12 cellular contexts compared by ENCODE assay signal in the genomic region with DNA sequence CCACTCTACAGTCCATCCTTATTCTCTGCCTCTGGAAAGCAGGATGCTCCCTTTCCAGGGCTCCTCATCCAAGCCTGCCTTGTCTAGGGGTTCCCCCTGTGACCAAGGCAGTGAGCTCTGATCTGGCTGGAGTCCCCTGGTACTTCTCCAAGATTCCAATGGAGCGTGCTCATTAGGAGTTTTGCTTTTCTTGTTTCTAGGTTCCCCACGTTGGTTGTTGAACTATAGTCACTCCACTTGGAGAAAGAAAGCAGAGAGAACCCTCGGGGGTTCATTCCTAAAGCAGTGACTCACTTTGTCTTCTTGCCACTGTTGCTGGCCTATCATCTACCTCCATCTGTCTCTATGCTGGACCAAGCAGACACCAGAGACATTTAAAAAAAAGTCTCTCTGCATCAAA.
DNase-seq lines count a peak whose midpoint lies in the region; ATAC-seq and TF ChIP-seq lines count a peak whose summit lies in the region.
"Had no signal": no experiment of that assay in that cellular context is flagged by ENCODE, and none has a peak within 500 bp of the region (broad histone marks: within the 10 kb centered on the region; RNA-seq: fewer than 3 reads in every experiment).

No MANE protein-coding gene starts in this region.

- TF ChIP-seq CTCF in heart left ventricle (IDR thresholded peaks at IDR 0.05) (no peak), sigmoid colon (IDR thresholded peaks at IDR 0.05) (no peak), GM23338 (conservative IDR thresholded peaks at IDR 0.05; ENCODE audit: low read depth in 2 of 2) (no peak), progenitor cell of endocrine pancreas (IDR thresholded peaks at IDR 0.05; ENCODE audit: unreplicated experiment) (no peak)

- H3K27me3 ChIP-seq in adipocyte (replicated peaks; ENCODE audit: control insufficient read depth, insufficient read depth, low read length) (peaks cover 62% of the 10 kb centered on the region), heart left ventricle (peaks cover 0 to 3% (median 0%) of the 10 kb centered on the region in 9 donors), sigmoid colon (no peaks in the 10 kb centered on the region), GM23338 (ENCODE audit: insufficient read depth) (no peaks in the 10 kb centered on the region)

- H3F3A ChIP-seq in GM23338 (replicated peaks; ENCODE audit: low read depth) = no peaks in the 10 kb centered on the region

- H2AFZ ChIP-seq in GM23338 = no peak overlapping the region; the same call in 1 of the 2 replicates

- no peaks in the 10 kb centered on the region for H4K20me1 ChIP-seq in GM23338 (replicated peaks; ENCODE audit: insufficient read depth)

- no peak for TF ChIP-seq EP300 in sigmoid colon (IDR thresholded peaks at IDR 0.05)

- H3K4me1 ChIP-seq in adipocyte (ENCODE audit: control insufficient read depth, insufficient read depth, low read length) (peaks cover 13% of the 10 kb centered on the region), heart left ventricle (peaks cover 0 to 7% (median 0%) of the 10 kb centered on the region in 12 donors), sigmoid colon (peaks cover 0 to 20% (median 13%) of the 10 kb centered on the region in 4 donors), GM23338 (ENCODE audit: insufficient read depth) (no peaks in the 10 kb centered on the region)

- H3K9me3 Mint-ChIP-seq in GM23338 (no peaks in the 10 kb centered on the region), progenitor cell of endocrine pancreas (ENCODE audit: low read depth) (no peaks in the 10 kb centered on the region)

- no peaks in the 10 kb centered on the region for H3K79me2 ChIP-seq in GM23338 (replicated peaks; ENCODE audit: insufficient read depth)

- peak; percentile 56 to 87 (median 66) for ATAC-seq in heart left ventricle
- ATAC-seq in GM23338 = no peak
- ATAC-seq in HG03565 (IDR thresholded peaks at IDR 0.05; ENCODE audit: unreplicated experiment) = no peak
- ATAC-seq: Panc1 had no signal

- no peak overlapping the region for H3K9ac ChIP-seq in adipocyte (ENCODE audit: low read length)

- H3K27ac Mint-ChIP-seq in GM23338 = no peak overlapping the region
- no peak overlapping the region for H3K27ac Mint-ChIP-seq in progenitor cell of endocrine pancreas

- H3K9me3 ChIP-seq in adipocyte (ENCODE audit: control insufficient read depth, low read length) (no peaks in the 10 kb centered on the region), heart left ventricle (no peaks in the 10 kb centered on the region), sigmoid colon (no peaks in the 10 kb centered on the region)

- no peaks in the 10 kb centered on the region for H3K36me3 ChIP-seq in adipocyte (ENCODE audit: control insufficient read depth, insufficient read depth, low read length, severe bottlenecking)
- H3K36me3 ChIP-seq in heart left ventricle = no peaks in the 10 kb centered on the region
- H3K36me3 ChIP-seq in sigmoid colon = no peaks in the 10 kb centered on the region
- H3K36me3 ChIP-seq in GM23338 (ENCODE audit: insufficient read depth) = no peaks in the 10 kb centered on the region

- TF ChIP-seq POLR2A in heart left ventricle (IDR thresholded peaks at IDR 0.05) = no peak
- TF ChIP-seq POLR2A in sigmoid colon (IDR thresholded peaks at IDR 0.05) = no peak

- H3K27ac ChIP-seq in heart left ventricle = no peak overlapping the region
- H3K27ac ChIP-seq in sigmoid colon = peak overlapping the region; percentile 30 to 56 (median 34)
- no peak overlapping the region for H3K27ac ChIP-seq in GM23338 (ENCODE audit: low read depth)

- intact Hi-C loops in heart left ventricle (cut with DNase I) (no loop called here), sigmoid colon (cut with DNase I) (loop anchor here (10.0 kb wide), 1 partner anchor 190 kb away; the partner anchor contains the start of gene TLE4)

- no peaks in the 10 kb centered on the region for H3K27me3 Mint-ChIP-seq in GM23338 (ENCODE audit: insufficient read depth, low read depth, poor library complexity)
- H3K27me3 Mint-ChIP-seq in progenitor cell of endocrine pancreas = peaks cover 45% of the 10 kb centered on the region

- DNase-seq in ELR (ENCODE audit: low read depth) (peak; percentile 94), adipocyte (ENCODE audit: low read depth) (peak; percentile 93), heart left ventricle (peak in 3 of 5 donors; percentile 13 to 42 (median 30)), sigmoid colon (peak; percentile 76), GM23338 (ENCODE audit: low spot score) (no peak), NCI-H510A treated with DMSO at 0.1 percent for 48 hours (lab: John Stamatoyannopoulos, UW) (no peak), progenitor cell of endocrine pancreas (ENCODE audit: low spot score, unreplicated experiment) (no peak)
- DNase-seq: activated CD4-positive, alpha-beta T cell treated with anti-CD3 and anti-CD28 coated beads, Interleukin-2, amount 50 U/mL, for 48 hours; DND-41; MM.1S had no signal

- H3K4me3 ChIP-seq in adipocyte (ENCODE audit: low read length) = peak overlapping the region; percentile 13
- no peak overlapping the region for H3K4me3 ChIP-seq in heart left ventricle
- H3K4me3 ChIP-seq in sigmoid colon = no peak overlapping the region
- no peak overlapping the region for H3K4me3 ChIP-seq in GM23338

- H3K4me1 Mint-ChIP-seq in GM23338 (peaks cover 5% of the 10 kb centered on the region; the same call in 1 of the 3 replicates), progenitor cell of endocrine pancreas (ENCODE audit: low read depth) (peaks cover 13% of the 10 kb centered on the region)

- H3K9me2 ChIP-seq in GM23338 (ENCODE audit: insufficient read depth) = peaks cover 13% of the 10 kb centered on the region; the same call in 1 of the 2 replicates

- 19 to 25% (median 24%) methylated on average over 3 of the region's 3 CpGs for WGBS in heart left ventricle, 4 donors
- 60 to 68% methylated on average over 3 of the region's 3 CpGs for WGBS in sigmoid colon, 2 donors

- no peak overlapping the region for H3K4me3 Mint-ChIP-seq in GM23338
- no peak overlapping the region for H3K4me3 Mint-ChIP-seq in progenitor cell of endocrine pancreas (ENCODE audit: low read depth)

- H3K4me2 ChIP-seq in GM23338 = no peak overlapping the region

- H3K36me3 Mint-ChIP-seq in GM23338 (ENCODE audit: low read depth) (no peaks in the 10 kb centered on the region), progenitor cell of endocrine pancreas (ENCODE audit: insufficient read depth) (no peaks in the 10 kb centered on the region)

TF ChIP-seq in GM23338, 12 proteins besides CTCF, POLR2A, EP300 and RAD21:
- no peak for TF ChIP-seq POLR2AphosphoS5 (IDR thresholded peaks at IDR 0.05; ENCODE audit: low read depth)
- TF ChIP-seq, protein P1, sequence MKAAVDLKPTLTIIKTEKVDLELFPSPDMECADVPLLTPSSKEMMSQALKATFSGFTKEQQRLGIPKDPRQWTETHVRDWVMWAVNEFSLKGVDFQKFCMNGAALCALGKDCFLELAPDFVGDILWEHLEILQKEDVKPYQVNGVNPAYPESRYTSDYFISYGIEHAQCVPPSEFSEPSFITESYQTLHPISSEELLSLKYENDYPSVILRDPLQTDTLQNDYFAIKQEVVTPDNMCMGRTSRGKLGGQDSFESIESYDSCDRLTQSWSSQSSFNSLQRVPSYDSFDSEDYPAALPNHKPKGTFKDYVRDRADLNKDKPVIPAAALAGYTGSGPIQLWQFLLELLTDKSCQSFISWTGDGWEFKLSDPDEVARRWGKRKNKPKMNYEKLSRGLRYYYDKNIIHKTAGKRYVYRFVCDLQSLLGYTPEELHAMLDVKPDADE (IDR thresholded peaks at IDR 0.05) = no peak
- no peak for TF ChIP-seq REST (IDR thresholded peaks at IDR 0.05; ENCODE audit: unreplicated experiment)
- TF ChIP-seq ZNF114 (CRISPR knock-in tag; IDR thresholded peaks at IDR 0.05) = no peak
- TF ChIP-seq CREB1 (CRISPR knock-in tag; IDR thresholded peaks at IDR 0.05; ENCODE audit: low read depth) = no peak
- TF ChIP-seq ZNF331 (CRISPR knock-in tag; IDR thresholded peaks at IDR 0.05; ENCODE audit: low read depth) = no peak
- no peak for TF ChIP-seq NANOG (IDR thresholded peaks at IDR 0.05; ENCODE audit: borderline replicate concordance)
- no peak for TF ChIP-seq STAT1 (IDR thresholded peaks at IDR 0.05; ENCODE audit: unreplicated experiment)
- no peak for TF ChIP-seq JUNB (IDR thresholded peaks at IDR 0.05; ENCODE audit: unreplicated experiment)

Comparison
In these comparisons a context has a peak if more than half of its experiments do, and no peak if none do; other contexts are left out.
1. DNase-seq: peak in ELR (single experiment), adipocyte (single experiment), heart left ventricle (3 of 5) and sigmoid colon (single experiment); none in GM23338 (single experiment), NCI-H510A treated with DMSO at 0.1 percent for 48 hours (single experiment) and progenitor cell of endocrine pancreas (single experiment).
2. ATAC-seq: peak in heart left ventricle (4 of 4); none in GM23338 (single experiment) and HG03565 (single experiment).
3. H3K27ac ChIP-seq: peak in sigmoid colon (4 of 4); none in heart left ventricle (0 of 12) and GM23338 (single experiment).